In the genomic region with DNA sequence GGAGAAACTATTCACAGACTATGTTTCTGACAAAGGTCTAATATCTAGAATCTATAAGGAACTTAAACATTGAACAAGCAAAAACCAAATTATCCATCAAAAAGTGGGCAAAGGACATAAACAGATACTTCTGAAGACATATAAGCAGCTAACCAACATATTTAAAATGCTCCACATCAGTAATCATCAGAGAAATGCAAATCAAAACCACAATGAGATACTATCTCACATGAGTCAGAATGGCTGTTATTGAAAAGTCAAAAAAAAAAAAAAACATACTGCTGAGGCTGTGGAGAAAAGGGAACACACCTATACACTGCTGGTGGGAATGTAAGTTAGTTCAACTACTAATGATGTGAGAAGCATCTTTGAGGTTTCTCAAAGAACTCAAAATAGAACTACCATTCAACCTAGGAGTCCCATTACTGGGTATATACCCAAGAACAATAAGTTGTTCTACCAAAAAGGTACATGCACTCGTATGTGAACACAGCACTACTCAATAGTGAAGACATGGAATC, we compare ENCODE assay signal across 14 cellular contexts.
DNase-seq lines count a peak whose midpoint lies in the region; ATAC-seq and TF ChIP-seq lines count a peak whose summit lies in the region.
"Had no signal": no experiment of that assay in that cellular context is flagged by ENCODE, and none has a peak within 500 bp of the region (broad histone marks: within the 10 kb centered on the region; RNA-seq: fewer than 3 reads in every experiment).

No MANE protein-coding gene starts in this region.

- RAD21 ChIA-PET in HCT116 (lab: Charles Lee; ENCODE audit: low non-redundant PET in 1 of 2, low total read pairs in 2 of 2, uncharacterized antibody in 2 of 2, unreplicated experiment in 2 of 2), result no interaction called here

- H3K4me2 ChIP-seq in HCT116 (ENCODE audit: low read length), result peak overlapping the region; percentile 22
- H3K4me2 ChIP-seq: BLaER1 treated with 17β-estradiol and CSF1 and Interleukin-3, amounts not matched to agents 10 nM and 100 nM; GM23338 had no signal

- ATAC-seq in HCT116 (0 out of 2 replicates have a peak, but pooled peaks have one; percentile 36), GM21576 (IDR thresholded peaks at IDR 0.05; ENCODE audit: unreplicated experiment) (no peak), natural killer cell (no peak)
- ATAC-seq: GM23338, K562 had no signal

- H3K4me1 ChIP-seq in HCT116 (ENCODE audit: control insufficient read depth in 1 of 2, insufficient read depth in 2 of 2, low read length in 2 of 2), result peaks cover 0 to 10% of the 10 kb centered on the region in 2 experiments; a peak in 2 of 4 replicates
- H3K4me1 ChIP-seq: BLaER1 treated with 17β-estradiol and CSF1 and Interleukin-3, amounts not matched to agents 10 nM and 100 nM; testis had no signal

- H3K79me2 ChIP-seq in HCT116 (ENCODE audit: insufficient read depth, low read length), result no peaks in the 10 kb centered on the region

- no peak overlapping the region for H3K9ac ChIP-seq in HCT116 (ENCODE audit: low read length)
- H3K9ac ChIP-seq: BLaER1 treated with 17β-estradiol and CSF1 and Interleukin-3, amounts not matched to agents 10 nM and 100 nM had no signal

- no peaks in the 10 kb centered on the region for H3K4me1 Mint-ChIP-seq in natural killer cell

- BruUV-seq in HCT116 (replicated peaks; lab: Mats Ljungman, UMichigan), result no TSS peak

- CTCF ChIA-PET in BJ (lab: Yijun Ruan, JAX), result no interaction called here
- CTCF ChIA-PET in HCT116 (lab: Charles Lee), result no interaction called here

- H3K4me3 ChIP-seq in BJ (ENCODE audit: low read depth, low read length) (no peak overlapping the region), HCT116 (replicated peaks in 1 of 2; ENCODE audit: low read depth in 1 of 2, low read length in 2 of 2) (no peak overlapping the region)
- H3K4me3 ChIP-seq: BLaER1 treated with 17β-estradiol and CSF1 and Interleukin-3, amounts not matched to agents 10 nM and 100 nM; GM23338; K562; testis had no signal

- TF ChIP-seq CTCF in BJ (IDR thresholded peaks at IDR 0.05; ENCODE audit: insufficient read depth, low read depth, low read length) (no peak), HCT116 (IDR thresholded peaks at IDR 0.05 in 2 of 3, conservative IDR thresholded peaks at IDR 0.05 in 1 of 3; ENCODE audit: borderline replicate concordance in 1 of 3, insufficient read depth in 1 of 3, low read depth in 2 of 3, low read length in 2 of 3) (no peak), natural killer cell (IDR thresholded peaks at IDR 0.05) (no peak)

- TF ChIP-seq RAD21 in HCT116 (IDR thresholded peaks at IDR 0.05; ENCODE audit: low read depth), result no peak

- H3K4me3 Mint-ChIP-seq in natural killer cell, result no peak overlapping the region
- H3K4me3 Mint-ChIP-seq: GM23338 had no signal

- H3K27me3 ChIP-seq in BJ (ENCODE audit: control insufficient read depth, insufficient read depth, low read length) (no peaks in the 10 kb centered on the region), HCT116 (ENCODE audit: insufficient read depth, low read length) (no peaks in the 10 kb centered on the region)
- H3K27me3 ChIP-seq: BLaER1 treated with 17β-estradiol and CSF1 and Interleukin-3, amounts not matched to agents 10 nM and 100 nM; testis had no signal

- POLR2A ChIA-PET in BJ (lab: Charles Lee) (no interaction called here), HCT116 (lab: Charles Lee) (no interaction called here)

- H3K36me3 ChIP-seq in BJ (ENCODE audit: control insufficient read depth, insufficient read depth, low read length) (no peaks in the 10 kb centered on the region), HCT116 (ENCODE audit: control insufficient read depth in 1 of 2, insufficient read depth in 2 of 2, low read length in 2 of 2) (no peaks in the 10 kb centered on the region)
- H3K36me3 ChIP-seq: BLaER1 treated with 17β-estradiol and CSF1 and Interleukin-3, amounts not matched to agents 10 nM and 100 nM had no signal

- H3K9me3 Mint-ChIP-seq in natural killer cell, result peaks cover 15% of the 10 kb centered on the region in 2 donors
- H3K9me3 Mint-ChIP-seq: GM23338 had no signal

- H3K9me2 ChIP-seq in HCT116 (ENCODE audit: insufficient read depth), result no peaks in the 10 kb centered on the region

- DNase-seq in BJ (ENCODE audit: low read depth) (peak; percentile 23), HCT116 (ENCODE audit: low read depth, low spot score) (no peak), M059J (ENCODE audit: low read depth) (peak; percentile 81), fibroblast of gingiva (ENCODE audit: low read depth) (peak; percentile 12), NCI-H524 treated with DMSO at 0.1 percent for 48 hours (lab: John Stamatoyannopoulos, UW) (no peak), NCI-H510A (lab: John Stamatoyannopoulos, UW) (no peak), natural killer cell (no peak)
- DNase-seq: activated CD8-positive, alpha-beta memory T cell treated with anti-CD3 and anti-CD28 coated beads, Interleukin-2, amount 50 U/mL, for 48 hours; NCI-H774; testis had no signal

- no peak overlapping the region for H2AFZ ChIP-seq in HCT116 (ENCODE audit: low read depth, low read length, poor library complexity, severe bottlenecking)
- H2AFZ ChIP-seq: GM23338 had no signal

- H3K9me3 ChIP-seq in HCT116 (ENCODE audit: control insufficient read depth in 1 of 2, insufficient read depth in 1 of 2, low read depth in 1 of 2, low read length in 2 of 2), result no peaks in the 10 kb centered on the region
- H3K9me3 ChIP-seq: BLaER1 treated with 17β-estradiol and CSF1 and Interleukin-3, amounts not matched to agents 10 nM and 100 nM; testis had no signal

- intact Hi-C loops in HCT116 (cut with micrococcal nuclease) (no loop called here), natural killer cell (cut with micrococcal nuclease) (no loop called here)

- TF ChIP-seq POLR2A in HCT116 (IDR thresholded peaks at IDR 0.05; ENCODE audit: borderline replicate concordance, extremely low read depth, insufficient read depth, insufficient read length), result no peak

- H3K36me3 Mint-ChIP-seq in natural killer cell, result peaks cover 5% of the 10 kb centered on the region

- H3K27me3 Mint-ChIP-seq in natural killer cell (ENCODE audit: low read depth in 2 of 2), result no peaks in the 10 kb centered on the region

- H3K27ac Mint-ChIP-seq in natural killer cell, result no peak overlapping the region
- H3K27ac Mint-ChIP-seq: GM23338 had no signal

- H4K20me1 ChIP-seq in HCT116 (ENCODE audit: insufficient read depth), result no peaks in the 10 kb centered on the region
- H4K20me1 ChIP-seq: BLaER1 treated with 17β-estradiol and CSF1 and Interleukin-3, amounts not matched to agents 10 nM and 100 nM had no signal

- no peak overlapping the region for H3K27ac ChIP-seq in HCT116 (ENCODE audit: low read depth, low read length)
- H3K27ac ChIP-seq: BLaER1 treated with 17β-estradiol and CSF1 and Interleukin-3, amounts not matched to agents 10 nM and 100 nM; testis had no signal

TF ChIP-seq in HCT116, 20 proteins besides CTCF, POLR2A, EP300 and RAD21:
- no peak for TF ChIP-seq POLR2AphosphoS5 (IDR thresholded peaks at IDR 0.05; ENCODE audit: low read depth, low read length)
- TF ChIP-seq, protein P1, sequence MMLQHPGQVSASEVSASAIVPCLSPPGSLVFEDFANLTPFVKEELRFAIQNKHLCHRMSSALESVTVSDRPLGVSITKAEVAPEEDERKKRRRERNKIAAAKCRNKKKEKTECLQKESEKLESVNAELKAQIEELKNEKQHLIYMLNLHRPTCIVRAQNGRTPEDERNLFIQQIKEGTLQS (IDR thresholded peaks at IDR 0.05), result no peak
- TF ChIP-seq REST (IDR thresholded peaks at IDR 0.05; ENCODE audit: low read depth), result no peak
- no peak for TF ChIP-seq ZFX (IDR thresholded peaks at IDR 0.05)
- TF ChIP-seq YY1 (IDR thresholded peaks at IDR 0.05; ENCODE audit: extremely low read depth, insufficient replicate concordance, low read depth, low read length), result no peak
- TF ChIP-seq TCF7L2 (IDR thresholded peaks at IDR 0.05; ENCODE audit: borderline replicate concordance, extremely low read depth, insufficient read depth, insufficient read length), result no peak
- no peak for TF ChIP-seq SRF (IDR thresholded peaks at IDR 0.05; ENCODE audit: low read depth)
- no peak for TF ChIP-seq SIN3A (IDR thresholded peaks at IDR 0.05; ENCODE audit: low read depth)
- TF ChIP-seq ZNF274 (IDR thresholded peaks at IDR 0.05; ENCODE audit: low read depth, low read length), result no peak
- no peak for TF ChIP-seq EZH2 (IDR thresholded peaks at IDR 0.05)
- TF ChIP-seq SP1 (IDR thresholded peaks at IDR 0.05; ENCODE audit: low read depth), result no peak
- TF ChIP-seq CEBPB (IDR thresholded peaks at IDR 0.05; ENCODE audit: low read depth), result no peak
- no peak for TF ChIP-seq JUND (IDR thresholded peaks at IDR 0.05)
- TF ChIP-seq CBX3 (IDR thresholded peaks at IDR 0.05; ENCODE audit: low read depth), result no peak
- no peak for TF ChIP-seq MAX (IDR thresholded peaks at IDR 0.05)
- no peak for TF ChIP-seq FOSL1 (IDR thresholded peaks at IDR 0.05; ENCODE audit: low read depth)

Comparison
In these comparisons a context has a peak if more than half of its experiments do, and no peak if none do; other contexts are left out.
1. DNase-seq: peak in BJ (single experiment), M059J (single experiment) and fibroblast of gingiva (single experiment); none in HCT116 (single experiment), NCI-H524 treated with DMSO at 0.1 percent for 48 hours (single experiment), NCI-H510A (single experiment) and natural killer cell (single experiment).